Comparison of ENCODE assay signal across 1 cellular context in genomic region chr10:70590663-70591416, GRCh38.
A peak's percentile ranks its signal among the peaks of the same experiment; 100 is the strongest.
TF ChIP-seq lines count a peak whose summit lies in the region.

No MANE protein-coding gene starts in this region.

TF ChIP-seq in K562, 482 proteins besides CTCF, POLR2A, EP300 and RAD21 (continued from another document and continues in another):
- peak; percentile 97 for TF ChIP-seq PATZ1 (CRISPR knock-in tag; IDR thresholded peaks at IDR 0.05; ENCODE audit: borderline replicate concordance)
- no peak for TF ChIP-seq SRSF3 (IDR thresholded peaks at IDR 0.05; ENCODE audit: insufficient read depth, low read length)
- TF ChIP-seq ZSCAN29 (IDR thresholded peaks at IDR 0.05): no peak
- TF ChIP-seq NR2C1 (IDR thresholded peaks at IDR 0.05): no peak
- TF ChIP-seq NR2C1 (tag; IDR thresholded peaks at IDR 0.05): peak; percentile 96
- no peak for TF ChIP-seq ZBED1 (IDR thresholded peaks at IDR 0.05)
- TF ChIP-seq BCL6 (CRISPR knock-in tag; IDR thresholded peaks at IDR 0.05): peak; percentile 98
- no peak for TF ChIP-seq XRCC5 (IDR thresholded peaks at IDR 0.05; ENCODE audit: low read depth, low read length)
- no peak for TF ChIP-seq TAF9B (IDR thresholded peaks at IDR 0.05; ENCODE audit: partially characterized antibody)
- TF ChIP-seq TFAM (CRISPR knock-in tag; conservative IDR thresholded peaks at IDR 0.05): no peak
- no peak for TF ChIP-seq SUPT5H (IDR thresholded peaks at IDR 0.05)
- TF ChIP-seq ZNF124 (CRISPR knock-in tag; IDR thresholded peaks at IDR 0.05): no peak
- no peak for TF ChIP-seq E2F5 (CRISPR knock-in tag; IDR thresholded peaks at IDR 0.05)
- no peak for TF ChIP-seq BMI1 (IDR thresholded peaks at IDR 0.05; ENCODE audit: low read length)
- TF ChIP-seq ZNF431 (CRISPR knock-in tag; IDR thresholded peaks at IDR 0.05): no peak
- TF ChIP-seq TAL1 (IDR thresholded peaks at IDR 0.05): no peak
- no peak for TF ChIP-seq THAP7 (CRISPR knock-in tag; IDR thresholded peaks at IDR 0.05)
- TF ChIP-seq ZNF121 (CRISPR knock-in tag; conservative IDR thresholded peaks at IDR 0.05): no peak
- TF ChIP-seq ZNF57 (CRISPR knock-in tag; IDR thresholded peaks at IDR 0.05): peak; percentile 96
- peak; percentile 70 for TF ChIP-seq DEAF1 (CRISPR knock-in tag; IDR thresholded peaks at IDR 0.05)
- TF ChIP-seq ESRRB (CRISPR knock-in tag; IDR thresholded peaks at IDR 0.05; ENCODE audit: borderline replicate concordance): peak; percentile 89; the same call in 1 of the 2 replicates
- TF ChIP-seq C11orf30 (IDR thresholded peaks at IDR 0.05; ENCODE audit: low read depth): no peak
- TF ChIP-seq JUN (IDR thresholded peaks at IDR 0.05; ENCODE audit: borderline replicate concordance, low read depth, low read length): no peak
- TF ChIP-seq JUN (CRISPR knock-in tag; IDR thresholded peaks at IDR 0.05; ENCODE audit: borderline replicate concordance): no peak
- TF ChIP-seq NR1H2 (CRISPR knock-in tag; IDR thresholded peaks at IDR 0.05): no peak
- no peak for TF ChIP-seq POU5F1 (IDR thresholded peaks at IDR 0.05; ENCODE audit: borderline replicate concordance, low read depth, low read length, partially characterized antibody)
- TF ChIP-seq MCM5 (IDR thresholded peaks at IDR 0.05; ENCODE audit: low read depth): no peak
- no peak for TF ChIP-seq MNT (conservative IDR thresholded peaks at IDR 0.05)
- no peak for TF ChIP-seq GATA2 (CRISPR knock-in tag; IDR thresholded peaks at IDR 0.05)
- TF ChIP-seq SMARCA5 (IDR thresholded peaks at IDR 0.05): no peak
- no peak for TF ChIP-seq ZNF224 (CRISPR knock-in tag; IDR thresholded peaks at IDR 0.05)
- peak; percentile 87; the same call in 1 of the 2 replicates for TF ChIP-seq ZNF280B (CRISPR knock-in tag; IDR thresholded peaks at IDR 0.05)
- TF ChIP-seq ZNF253 (CRISPR knock-in tag; conservative IDR thresholded peaks at IDR 0.05): peak; percentile 77; the same call in 1 of the 2 replicates
- TF ChIP-seq AFF4 (CRISPR knock-in tag; IDR thresholded peaks at IDR 0.05): no peak
- no peak for TF ChIP-seq ZEB2 (IDR thresholded peaks at IDR 0.05)
- 0 out of 4 replicates have a peak, but pooled peaks of 1 of the 2 experiments have one; percentile 68 for TF ChIP-seq SRF (CRISPR knock-in tag; IDR thresholded peaks at IDR 0.05)
- TF ChIP-seq THRB (CRISPR knock-in tag; conservative IDR thresholded peaks at IDR 0.05): peak; percentile 97
- TF ChIP-seq E2F1 (CRISPR knock-in tag; IDR thresholded peaks at IDR 0.05): no peak
- TF ChIP-seq ZNF134 (CRISPR knock-in tag; conservative IDR thresholded peaks at IDR 0.05): peak; percentile 88
- TF ChIP-seq CBX8 (IDR thresholded peaks at IDR 0.05; ENCODE audit: borderline replicate concordance, extremely low read depth, low read depth, low read length, poor library complexity, severe bottlenecking): no peak
- peak; percentile 90; the same call in 1 of the 2 replicates for TF ChIP-seq TCF15 (CRISPR knock-in tag; IDR thresholded peaks at IDR 0.05)
- TF ChIP-seq SIN3A (IDR thresholded peaks at IDR 0.05; ENCODE audit: borderline replicate concordance in 2 of 2, control insufficient read depth in 1 of 2, low read depth in 2 of 2, low read length in 2 of 2): no peak
- no peak for TF ChIP-seq ZNF12 (CRISPR knock-in tag; IDR thresholded peaks at IDR 0.05)
- TF ChIP-seq SAFB (IDR thresholded peaks at IDR 0.05; ENCODE audit: borderline replicate concordance, low read depth, low read length): no peak
- peak; percentile 92 for TF ChIP-seq ETV1 (tag; conservative IDR thresholded peaks at IDR 0.05; ENCODE audit: low read depth)
- no peak for TF ChIP-seq TCF7L2 (IDR thresholded peaks at IDR 0.05; ENCODE audit: low read depth, low read length)
- TF ChIP-seq ZNF445 (CRISPR knock-in tag; IDR thresholded peaks at IDR 0.05; ENCODE audit: low read depth): peak; percentile 94
- no peak for TF ChIP-seq TOE1 (IDR thresholded peaks at IDR 0.05; ENCODE audit: borderline replicate concordance)
- TF ChIP-seq TOE1 (CRISPR knock-in tag; IDR thresholded peaks at IDR 0.05; ENCODE audit: borderline replicate concordance, low read depth): no peak
- peak; percentile 90 for TF ChIP-seq ZNF717 (CRISPR knock-in tag; IDR thresholded peaks at IDR 0.05)
- no peak for TF ChIP-seq FOSL1 (tag; conservative IDR thresholded peaks at IDR 0.05)
- TF ChIP-seq SMARCB1 (IDR thresholded peaks at IDR 0.05; ENCODE audit: insufficient read length, low read depth): no peak
- peak; percentile 76 for TF ChIP-seq ELF1 (tag; IDR thresholded peaks at IDR 0.05)
- TF ChIP-seq TRIM25 (IDR thresholded peaks at IDR 0.05; ENCODE audit: borderline replicate concordance): no peak
- 0 out of 2 replicates have a peak, but pooled peaks have one; percentile 8 for TF ChIP-seq MTA3 (IDR thresholded peaks at IDR 0.05; ENCODE audit: borderline replicate concordance)
- no peak for TF ChIP-seq U2AF1 (optimal IDR thresholded peaks at IDR 0.05; ENCODE audit: low read depth, low read length)
